Comparison of ENCODE assay signal across 25 cellular contexts in genomic region chr15:46714959-46715358, GRCh38.
"Had no signal": no experiment of that assay in that cellular context is flagged by ENCODE, and none has a peak within 500 bp of the region (broad histone marks: within the 10 kb centered on the region; RNA-seq: fewer than 3 reads in every experiment).

No MANE protein-coding gene starts in this region.

- H3K27ac Mint-ChIP-seq: activated naive CD4-positive, alpha-beta T cell treated with anti-CD3 and anti-CD28 coated beads, Interleukin-2, amount 50 U/mL, for 72 hours; immature natural killer cell; naive thymus-derived CD4-positive, alpha-beta T cell; progenitor cell of endocrine pancreas; stimulated activated naive B cell treated with anti-CD40 and anti-IgM and Interleukin-4, amounts not matched to agents 10 μg/mL and 1 μg/mL and 100 μg/mL, for 72 hours; type B pancreatic cell had no signal

- H3K4me1 ChIP-seq: left lung, sigmoid colon, testis, vagina had no signal

- H3K36me3 ChIP-seq: brain microvascular endothelial cell, left lung, sigmoid colon, vagina had no signal

- H3K4me3 ChIP-seq: left lung, lung, sigmoid colon, testis, vagina had no signal

- DNase-seq: activated CD4-positive, alpha-beta T cell treated with anti-CD3 and anti-CD28 coated beads for 1 hour; activated gamma-delta T cell treated with Interleukin-2 at 50 U/mL for 16 hours; activated T-cell treated with anti-CD3 and anti-CD28 coated beads, Interleukin-2, amount 50 U/mL, for 1 hour; aorta; brain microvascular endothelial cell; caudate nucleus; dermis blood vessel endothelial cell; effector CD8-positive, alpha-beta T cell; erythroblast; foreskin fibroblast; immature natural killer cell; kidney glomerular epithelial cell; left lung; naive thymus-derived CD4-positive, alpha-beta T cell; retina; sigmoid colon; stimulated activated CD4-positive, alpha-beta T cell treated with anti-CD3 and anti-CD28 coated beads, Interleukin-2, amount 100 ng/mL, for 48 hours; stimulated activated CD8-positive, alpha-beta memory T cell treated with anti-CD3 and anti-CD28 coated beads, Interleukin-4, amount 100 ng/mL, for 48 hours; stimulated activated naive B cell treated with anti-CD40 and anti-IgM and Interleukin-4, amounts not matched to agents 10 μg/mL and 1 μg/mL and 100 μg/mL, for 72 hours; testis had no signal

- H3K27me3 Mint-ChIP-seq: naive thymus-derived CD4-positive, alpha-beta T cell; progenitor cell of endocrine pancreas; stimulated activated naive B cell treated with anti-CD40 and anti-IgM and Interleukin-4, amounts not matched to agents 10 μg/mL and 1 μg/mL and 100 μg/mL, for 72 hours; type B pancreatic cell had no signal

- H3K9me3 Mint-ChIP-seq: stimulated activated naive B cell treated with anti-CD40 and anti-IgM and Interleukin-4, amounts not matched to agents 10 μg/mL and 1 μg/mL and 100 μg/mL, for 72 hours; type B pancreatic cell had no signal

- H3K27ac ChIP-seq: brain microvascular endothelial cell, left lung, sigmoid colon, testis, vagina had no signal

- H3K4me3 Mint-ChIP-seq: immature natural killer cell; naive thymus-derived CD4-positive, alpha-beta T cell; stimulated activated naive B cell treated with anti-CD40 and anti-IgM and Interleukin-4, amounts not matched to agents 10 μg/mL and 1 μg/mL and 100 μg/mL, for 72 hours; type B pancreatic cell had no signal

- H3K36me3 Mint-ChIP-seq: activated naive CD4-positive, alpha-beta T cell treated with anti-CD3 and anti-CD28 coated beads, Interleukin-2, amount 50 U/mL, for 72 hours; naive thymus-derived CD4-positive, alpha-beta T cell; stimulated activated naive B cell treated with anti-CD40 and anti-IgM and Interleukin-4, amounts not matched to agents 10 μg/mL and 1 μg/mL and 100 μg/mL, for 72 hours; type B pancreatic cell had no signal

- H3K9me3 ChIP-seq: left lung, sigmoid colon, testis, vagina had no signal

- H3K27me3 ChIP-seq: brain microvascular endothelial cell, left lung, sigmoid colon, testis, vagina had no signal

- H3K4me1 Mint-ChIP-seq: immature natural killer cell; naive thymus-derived CD4-positive, alpha-beta T cell; stimulated activated naive B cell treated with anti-CD40 and anti-IgM and Interleukin-4, amounts not matched to agents 10 μg/mL and 1 μg/mL and 100 μg/mL, for 72 hours had no signal
